8 cellular contexts compared by ENCODE assay signal in genomic region chr20:309306-309840, GRCh38. TPM values are rescaled to one million over a fixed set of nuclear protein-coding genes. Genes with fewer than 3 reads are reported as not detected.
DNase-seq lines count a peak whose midpoint lies in the region; ATAC-seq and TF ChIP-seq lines count a peak whose summit lies in the region.

No MANE protein-coding gene starts in this region.

- no peak overlapping the region for H3K27ac ChIP-seq in MM.1S (ENCODE audit: low read length)
- H3K27ac ChIP-seq in ectodermal cell (ENCODE audit: insufficient read depth, low read depth, low read length, poor library complexity, severe bottlenecking) = peak overlapping the region; percentile 99
- H3K27ac ChIP-seq in neural cell (ENCODE audit: low read length) = peak overlapping the region; percentile 98

- CTCF ChIA-PET in BJ (lab: Yijun Ruan, JAX) = interaction anchor here (0.8 to 1.4 kb wide), 4 partner anchors 8 to 43 kb away, joined by 3 to 5 read pairs (median 4); no protein-coding TSS in a partner anchor

- H3K4me2 ChIP-seq in MM.1S (ENCODE audit: low read depth, low read length) = no peak overlapping the region
- peak overlapping the region; percentile 96 for H3K4me2 ChIP-seq in neural cell (ENCODE audit: low read length)

- WGBS in ectodermal cell, 2 experiments = 5% methylated on average over 5 of the region's 6 CpGs

- H3K79me2 ChIP-seq in MM.1S (ENCODE audit: low read length) (no peaks in the 10 kb centered on the region), neural cell (replicated peaks; ENCODE audit: insufficient read depth, low read length) (peaks cover 4% of the 10 kb centered on the region)

- peaks cover 3% of the 10 kb centered on the region; the same call in 1 of the 2 replicates for H3K4me1 ChIP-seq in MM.1S (ENCODE audit: low read length)
- H3K4me1 ChIP-seq in ectodermal cell (ENCODE audit: control insufficient read depth, insufficient read depth, low read length) = peaks cover 14% of the 10 kb centered on the region

- POLR2A ChIA-PET in BJ (lab: Charles Lee) = no interaction called here

- H3F3A ChIP-seq in MM.1S (ENCODE audit: insufficient read depth, low read length) (0 out of 2 replicates have a peak, but pooled peaks cover 5% of the 10 kb centered on the region), neural cell (ENCODE audit: insufficient read depth, low read length, poor library complexity, severe bottlenecking) (peaks cover 20% of the 10 kb centered on the region)

- no peak for ATAC-seq in activated CD4-positive, CD25-positive, alpha-beta regulatory T cell treated with anti-CD3 and anti-CD28 coated beads, Interleukin-2, amount 50 U/mL, for 24 hours
- ATAC-seq in HG02852 (IDR thresholded peaks at IDR 0.05; ENCODE audit: unreplicated experiment) (no peak), GM18870 (IDR thresholded peaks at IDR 0.05; ENCODE audit: unreplicated experiment) (no peak)

- no peaks in the 10 kb centered on the region for H4K20me1 ChIP-seq in MM.1S (ENCODE audit: insufficient read depth, low read length)
- no peaks in the 10 kb centered on the region for H4K20me1 ChIP-seq in neural cell (ENCODE audit: insufficient read depth)

- H3K9me2 ChIP-seq in MM.1S (replicated peaks; ENCODE audit: insufficient read depth, low read length) (no peaks in the 10 kb centered on the region), neural cell (ENCODE audit: insufficient read depth, low read length) (no peaks in the 10 kb centered on the region)

- no peaks in the 10 kb centered on the region for H3K27me3 ChIP-seq in BJ (ENCODE audit: control insufficient read depth, insufficient read depth, low read length)
- no peaks in the 10 kb centered on the region for H3K27me3 ChIP-seq in MM.1S (replicated peaks; ENCODE audit: insufficient read depth, low read length)
- no peaks in the 10 kb centered on the region for H3K27me3 ChIP-seq in ectodermal cell (ENCODE audit: control insufficient read depth, insufficient read depth, low read length, poor library complexity, severe bottlenecking)
- H3K27me3 ChIP-seq in neural cell (ENCODE audit: insufficient read depth, low read depth, low read length) = no peaks in the 10 kb centered on the region

- H3K9me3 ChIP-seq in MM.1S (replicated peaks; ENCODE audit: insufficient read depth, low read length) (no peaks in the 10 kb centered on the region), ectodermal cell (ENCODE audit: control insufficient read depth, low read length) (no peaks in the 10 kb centered on the region), neural cell (ENCODE audit: low read length) (no peaks in the 10 kb centered on the region)

- H3K4me3 ChIP-seq in BJ (ENCODE audit: low read depth, low read length) (peak overlapping the region; percentile 42), MM.1S (ENCODE audit: low read length) (no peak overlapping the region), ectodermal cell (ENCODE audit: insufficient read depth, low read depth, low read length) (peak overlapping the region; percentile 44), neural cell (ENCODE audit: low read length) (peak overlapping the region; percentile 71)

- H2AFZ ChIP-seq in MM.1S (ENCODE audit: low read length) (peak overlapping the region; percentile 67; the same call in 1 of the 2 replicates), neural cell (ENCODE audit: low read depth, low read length) (peak overlapping the region; percentile 84)

- DNase-seq in BJ (ENCODE audit: low read depth) = no peak
- DNase-seq in MM.1S = no peak
- no peak for DNase-seq in NCI-H1048 (lab: John Stamatoyannopoulos, UW)

- H3K9ac ChIP-seq in MM.1S (ENCODE audit: low read length) (no peak overlapping the region), neural cell (ENCODE audit: low read length) (peak overlapping the region; percentile 95)

- peak; percentile 55 for TF ChIP-seq RAD21 in neural cell (conservative IDR thresholded peaks at IDR 0.05)

- H3K36me3 ChIP-seq in BJ (ENCODE audit: control insufficient read depth, insufficient read depth, low read length) (no peaks in the 10 kb centered on the region), MM.1S (replicated peaks; ENCODE audit: insufficient read depth, low read length) (no peaks in the 10 kb centered on the region), ectodermal cell (ENCODE audit: control insufficient read depth, insufficient read depth, low read length) (no peaks in the 10 kb centered on the region), neural cell (ENCODE audit: insufficient read depth, low read length) (no peaks in the 10 kb centered on the region)

- TF ChIP-seq EP300 in neural cell (conservative IDR thresholded peaks at IDR 0.05; ENCODE audit: poor library complexity, severe bottlenecking) = no peak

- TF ChIP-seq CTCF in BJ (IDR thresholded peaks at IDR 0.05; ENCODE audit: insufficient read depth, low read depth, low read length) (no peak), MM.1S (IDR thresholded peaks at IDR 0.05; ENCODE audit: low read length) (no peak), neural cell (IDR thresholded peaks at IDR 0.05; ENCODE audit: poor library complexity, severe bottlenecking) (peak; percentile 56)

TF ChIP-seq in neural cell, 6 proteins besides CTCF, POLR2A, EP300 and RAD21:
- TF ChIP-seq SMC3 (conservative IDR thresholded peaks at IDR 0.05; ENCODE audit: poor library complexity) (peak; percentile 35), POLR2AphosphoS5 (IDR thresholded peaks at IDR 0.05) (no peak), MXI1 (conservative IDR thresholded peaks at IDR 0.05; ENCODE audit: poor library complexity, severe bottlenecking) (no peak), TAF1 (IDR thresholded peaks at IDR 0.05; ENCODE audit: low read depth) (no peak), EZH2 (IDR thresholded peaks at IDR 0.05; ENCODE audit: borderline replicate concordance, insufficient read depth, low read length, poor library complexity, severe bottlenecking) (no peak)
- TF ChIP-seq, protein P1, sequence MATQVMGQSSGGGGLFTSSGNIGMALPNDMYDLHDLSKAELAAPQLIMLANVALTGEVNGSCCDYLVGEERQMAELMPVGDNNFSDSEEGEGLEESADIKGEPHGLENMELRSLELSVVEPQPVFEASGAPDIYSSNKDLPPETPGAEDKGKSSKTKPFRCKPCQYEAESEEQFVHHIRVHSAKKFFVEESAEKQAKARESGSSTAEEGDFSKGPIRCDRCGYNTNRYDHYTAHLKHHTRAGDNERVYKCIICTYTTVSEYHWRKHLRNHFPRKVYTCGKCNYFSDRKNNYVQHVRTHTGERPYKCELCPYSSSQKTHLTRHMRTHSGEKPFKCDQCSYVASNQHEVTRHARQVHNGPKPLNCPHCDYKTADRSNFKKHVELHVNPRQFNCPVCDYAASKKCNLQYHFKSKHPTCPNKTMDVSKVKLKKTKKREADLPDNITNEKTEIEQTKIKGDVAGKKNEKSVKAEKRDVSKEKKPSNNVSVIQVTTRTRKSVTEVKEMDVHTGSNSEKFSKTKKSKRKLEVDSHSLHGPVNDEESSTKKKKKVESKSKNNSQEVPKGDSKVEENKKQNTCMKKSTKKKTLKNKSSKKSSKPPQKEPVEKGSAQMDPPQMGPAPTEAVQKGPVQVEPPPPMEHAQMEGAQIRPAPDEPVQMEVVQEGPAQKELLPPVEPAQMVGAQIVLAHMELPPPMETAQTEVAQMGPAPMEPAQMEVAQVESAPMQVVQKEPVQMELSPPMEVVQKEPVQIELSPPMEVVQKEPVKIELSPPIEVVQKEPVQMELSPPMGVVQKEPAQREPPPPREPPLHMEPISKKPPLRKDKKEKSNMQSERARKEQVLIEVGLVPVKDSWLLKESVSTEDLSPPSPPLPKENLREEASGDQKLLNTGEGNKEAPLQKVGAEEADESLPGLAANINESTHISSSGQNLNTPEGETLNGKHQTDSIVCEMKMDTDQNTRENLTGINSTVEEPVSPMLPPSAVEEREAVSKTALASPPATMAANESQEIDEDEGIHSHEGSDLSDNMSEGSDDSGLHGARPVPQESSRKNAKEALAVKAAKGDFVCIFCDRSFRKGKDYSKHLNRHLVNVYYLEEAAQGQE (IDR thresholded peaks at IDR 0.05; ENCODE audit: borderline replicate concordance) = no peak

RNA-seq across cellular contexts. Expression of gene ZCCHC3, which starts 12.0 kb away (rescaled TPM):
- 7.1 and 8.3 TPM in 2 replicates for polyA plus RNA-seq in BJ (2011; rRNA removed)
- 6.9 and 10.0 TPM in 2 replicates for polyA minus RNA-seq in BJ (2011; rRNA and poly(A)+ RNA removed)
- polyA plus RNA-seq in ectodermal cell (2013, experiment 1 of 4) = 54.6 TPM
- 50.3 TPM for polyA plus RNA-seq in ectodermal cell (2013, experiment 2 of 4)
- 42.8 TPM for polyA plus RNA-seq in ectodermal cell (2013, experiment 3 of 4)
- polyA plus RNA-seq in ectodermal cell (2013, experiment 4 of 4) = 44.4 TPM
- 15.5 and 19.5 TPM in 2 replicates for polyA plus RNA-seq in neural cell
- 32.5 and 41.9 TPM in 2 replicates for polyA minus RNA-seq in neural cell

RNA-seq across cellular contexts. Expression of gene SOX12, which starts 16.0 kb away (rescaled TPM):
- polyA plus RNA-seq in BJ (2011; rRNA removed) (3.6 TPM in 2 replicates), neural cell (6.8 and 9.6 TPM in 2 replicates)
- 2.7 and 4.4 TPM in 2 replicates for polyA minus RNA-seq in BJ (2011; rRNA and poly(A)+ RNA removed)
- 79.2 TPM for polyA plus RNA-seq in ectodermal cell (2013, experiment 1 of 4)
- 77.5 TPM for polyA plus RNA-seq in ectodermal cell (2013, experiment 2 of 4)
- polyA plus RNA-seq in ectodermal cell (2013, experiment 3 of 4) = 64.5 TPM
- polyA plus RNA-seq in ectodermal cell (2013, experiment 4 of 4) = 74.6 TPM
- polyA minus RNA-seq in neural cell = 12.5 and 13.4 TPM in 2 replicates

RNA-seq across cellular contexts. Expression of gene C20orf96, which starts 18.8 kb away (rescaled TPM):
- polyA plus RNA-seq in BJ (2011; rRNA removed) (4.8 and 5.5 TPM in 2 replicates), neural cell (7.8 and 10.9 TPM in 2 replicates)
- 1.7 and 1.8 TPM in 2 replicates for polyA minus RNA-seq in BJ (2011; rRNA and poly(A)+ RNA removed)
- polyA plus RNA-seq in ectodermal cell (2013, experiment 1 of 4) = 38.8 TPM
- polyA plus RNA-seq in ectodermal cell (2013, experiment 2 of 4) = 35.9 TPM
- polyA plus RNA-seq in ectodermal cell (2013, experiment 3 of 4) = 36.1 TPM
- polyA plus RNA-seq in ectodermal cell (2013, experiment 4 of 4) = 38.7 TPM
- polyA minus RNA-seq in neural cell = 8.0 and 8.7 TPM in 2 replicates

RNA-seq across cellular contexts. Expression of gene NRSN2, which starts 37.5 kb away (rescaled TPM):
- polyA plus RNA-seq in BJ (2011; rRNA removed) (53.9 and 84.1 TPM in 2 replicates), neural cell (19.6 and 43.1 TPM in 2 replicates)
- polyA minus RNA-seq in BJ (2011; rRNA and poly(A)+ RNA removed) = 26.1 and 41.8 TPM in 2 replicates
- 37.0 TPM for polyA plus RNA-seq in ectodermal cell (2013, experiment 1 of 4)
- 44.2 TPM for polyA plus RNA-seq in ectodermal cell (2013, experiment 2 of 4)
- polyA plus RNA-seq in ectodermal cell (2013, experiment 3 of 4) = 32.4 TPM
- 33.0 TPM for polyA plus RNA-seq in ectodermal cell (2013, experiment 4 of 4)
- polyA minus RNA-seq in neural cell = 29.2 and 30.7 TPM in 2 replicates

RNA-seq across cellular contexts. Expression of gene DEFB132, which starts 51.8 kb away (rescaled TPM):
- polyA plus RNA-seq in BJ (2011; rRNA removed) = not detected in 2 replicates
- polyA minus RNA-seq in BJ (2011; rRNA and poly(A)+ RNA removed) = not detected in 2 replicates
- not detected for polyA plus RNA-seq in ectodermal cell (2013, experiment 1 of 4)
- not detected for polyA plus RNA-seq in ectodermal cell (2013, experiment 2 of 4)
- not detected for polyA plus RNA-seq in ectodermal cell (2013, experiment 3 of 4)
- not detected for polyA plus RNA-seq in ectodermal cell (2013, experiment 4 of 4)
- polyA plus RNA-seq in neural cell = not detected in 2 replicates
- polyA minus RNA-seq in neural cell = not detected in 2 replicates
